ENCODE assay signal across 2 cellular contexts in genomic region chr1:206512521-206513180, GRCh38.
TF ChIP-seq lines count a peak whose summit lies in the region.

No MANE protein-coding gene starts in this region.

TF ChIP-seq in HCT116, 20 proteins besides CTCF, POLR2A, EP300 and RAD21 (continued from another document):
- no peak for TF ChIP-seq EZH2 (IDR thresholded peaks at IDR 0.05)
- no peak for TF ChIP-seq YY1 (IDR thresholded peaks at IDR 0.05; ENCODE audit: extremely low read depth, insufficient replicate concordance, low read depth, low read length)

TF ChIP-seq in liver, 16 proteins besides CTCF, POLR2A, EP300 and RAD21:
- no peak for TF ChIP-seq EGR1 (IDR thresholded peaks at IDR 0.05; ENCODE audit: low read depth in 2 of 2)
- no peak for TF ChIP-seq RXRA (IDR thresholded peaks at IDR 0.05)
- no peak for TF ChIP-seq REST (IDR thresholded peaks at IDR 0.05)
- TF ChIP-seq NR2F2 (IDR thresholded peaks at IDR 0.05), result no peak
- no peak for TF ChIP-seq HNF4G (IDR thresholded peaks at IDR 0.05)
- TF ChIP-seq HNF4A (conservative IDR thresholded peaks at IDR 0.05), result no peak
- no peak for TF ChIP-seq FOXA2 (IDR thresholded peaks at IDR 0.05)
- no peak for TF ChIP-seq GABPA (IDR thresholded peaks at IDR 0.05 in 1 of 2, conservative IDR thresholded peaks at IDR 0.05 in 1 of 2)
- no peak for TF ChIP-seq YY1 (IDR thresholded peaks at IDR 0.05)
- TF ChIP-seq ATF3 (IDR thresholded peaks at IDR 0.05), result no peak
- TF ChIP-seq MAX (IDR thresholded peaks at IDR 0.05), result no peak
- no peak for TF ChIP-seq SP1 (IDR thresholded peaks at IDR 0.05)
- TF ChIP-seq ZBTB33 (IDR thresholded peaks at IDR 0.05), result no peak
- no peak for TF ChIP-seq JUND (IDR thresholded peaks at IDR 0.05)
- TF ChIP-seq TAF1 (conservative IDR thresholded peaks at IDR 0.05), result no peak
- no peak for TF ChIP-seq FOXA1 (IDR thresholded peaks at IDR 0.05)
